Comparison of ENCODE assay signal across 1 cellular context in the genomic region with DNA sequence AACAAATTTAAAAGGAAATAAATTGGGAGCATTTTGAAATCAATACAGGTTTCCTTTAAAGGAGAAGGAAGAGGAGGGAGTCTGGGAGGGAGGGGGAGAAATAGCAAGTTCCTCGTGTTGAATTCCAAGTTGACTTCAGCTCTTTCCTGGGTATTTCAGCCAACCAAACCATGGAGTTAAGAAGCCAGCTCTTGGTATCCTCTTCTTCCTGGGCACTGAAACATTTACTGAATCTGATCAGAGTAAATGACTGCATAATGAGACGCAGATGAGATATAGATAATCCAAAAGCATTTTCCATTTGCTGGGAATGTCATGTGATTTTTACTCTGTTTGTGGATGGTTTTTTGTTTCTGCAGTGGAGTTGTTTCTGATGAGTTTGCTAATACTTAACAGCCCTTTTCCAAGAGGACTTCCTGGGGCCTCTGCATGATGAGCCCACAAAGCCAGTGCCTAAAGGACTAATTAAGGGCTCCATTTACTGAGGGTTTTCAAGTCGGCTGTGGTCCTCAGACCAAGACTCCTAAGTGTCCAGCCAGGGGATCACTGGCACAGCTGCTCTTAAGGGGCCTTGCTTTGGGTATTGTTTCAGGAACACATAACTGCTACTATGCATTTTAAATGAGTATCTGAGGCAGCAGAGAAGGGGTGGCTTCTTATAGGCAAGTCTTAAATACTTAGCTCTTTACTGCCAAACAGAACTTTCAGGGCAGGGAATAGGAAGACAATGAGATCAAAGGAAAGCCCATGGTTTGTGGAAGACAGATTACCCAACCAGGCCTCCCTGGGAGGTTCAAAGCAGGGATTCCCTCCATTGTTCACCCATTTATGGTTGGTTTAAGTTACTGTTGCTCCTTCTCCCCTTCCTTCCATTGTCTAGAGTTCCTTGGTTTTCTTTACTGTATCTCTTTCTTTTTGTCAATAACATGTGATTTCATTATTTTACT.
A peak's percentile ranks its signal among the peaks of the same experiment; 100 is the strongest.
TF ChIP-seq lines count a peak whose summit lies in the region.

No MANE protein-coding gene starts in this region.

TF ChIP-seq in HepG2, 621 proteins besides CTCF, POLR2A, EP300 and RAD21 (continued from another document):
- no peak for TF ChIP-seq FOXP1 (IDR thresholded peaks at IDR 0.05)
- no peak for TF ChIP-seq FOXP1 (CRISPR knock-in tag; IDR thresholded peaks at IDR 0.05)
- no peak for TF ChIP-seq ZBTB25 (CRISPR knock-in tag; IDR thresholded peaks at IDR 0.05)
- TF ChIP-seq PRDM15 (CRISPR knock-in tag; IDR thresholded peaks at IDR 0.05): no peak
- no peak for TF ChIP-seq ZBTB14 (CRISPR knock-in tag; IDR thresholded peaks at IDR 0.05)
- TF ChIP-seq, protein P1, sequence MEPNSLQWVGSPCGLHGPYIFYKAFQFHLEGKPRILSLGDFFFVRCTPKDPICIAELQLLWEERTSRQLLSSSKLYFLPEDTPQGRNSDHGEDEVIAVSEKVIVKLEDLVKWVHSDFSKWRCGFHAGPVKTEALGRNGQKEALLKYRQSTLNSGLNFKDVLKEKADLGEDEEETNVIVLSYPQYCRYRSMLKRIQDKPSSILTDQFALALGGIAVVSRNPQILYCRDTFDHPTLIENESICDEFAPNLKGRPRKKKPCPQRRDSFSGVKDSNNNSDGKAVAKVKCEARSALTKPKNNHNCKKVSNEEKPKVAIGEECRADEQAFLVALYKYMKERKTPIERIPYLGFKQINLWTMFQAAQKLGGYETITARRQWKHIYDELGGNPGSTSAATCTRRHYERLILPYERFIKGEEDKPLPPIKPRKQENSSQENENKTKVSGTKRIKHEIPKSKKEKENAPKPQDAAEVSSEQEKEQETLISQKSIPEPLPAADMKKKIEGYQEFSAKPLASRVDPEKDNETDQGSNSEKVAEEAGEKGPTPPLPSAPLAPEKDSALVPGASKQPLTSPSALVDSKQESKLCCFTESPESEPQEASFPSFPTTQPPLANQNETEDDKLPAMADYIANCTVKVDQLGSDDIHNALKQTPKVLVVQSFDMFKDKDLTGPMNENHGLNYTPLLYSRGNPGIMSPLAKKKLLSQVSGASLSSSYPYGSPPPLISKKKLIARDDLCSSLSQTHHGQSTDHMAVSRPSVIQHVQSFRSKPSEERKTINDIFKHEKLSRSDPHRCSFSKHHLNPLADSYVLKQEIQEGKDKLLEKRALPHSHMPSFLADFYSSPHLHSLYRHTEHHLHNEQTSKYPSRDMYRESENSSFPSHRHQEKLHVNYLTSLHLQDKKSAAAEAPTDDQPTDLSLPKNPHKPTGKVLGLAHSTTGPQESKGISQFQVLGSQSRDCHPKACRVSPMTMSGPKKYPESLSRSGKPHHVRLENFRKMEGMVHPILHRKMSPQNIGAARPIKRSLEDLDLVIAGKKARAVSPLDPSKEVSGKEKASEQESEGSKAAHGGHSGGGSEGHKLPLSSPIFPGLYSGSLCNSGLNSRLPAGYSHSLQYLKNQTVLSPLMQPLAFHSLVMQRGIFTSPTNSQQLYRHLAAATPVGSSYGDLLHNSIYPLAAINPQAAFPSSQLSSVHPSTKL (CRISPR knock-in tag; IDR thresholded peaks at IDR 0.05): peak; percentile 78
- TF ChIP-seq, protein P2, sequence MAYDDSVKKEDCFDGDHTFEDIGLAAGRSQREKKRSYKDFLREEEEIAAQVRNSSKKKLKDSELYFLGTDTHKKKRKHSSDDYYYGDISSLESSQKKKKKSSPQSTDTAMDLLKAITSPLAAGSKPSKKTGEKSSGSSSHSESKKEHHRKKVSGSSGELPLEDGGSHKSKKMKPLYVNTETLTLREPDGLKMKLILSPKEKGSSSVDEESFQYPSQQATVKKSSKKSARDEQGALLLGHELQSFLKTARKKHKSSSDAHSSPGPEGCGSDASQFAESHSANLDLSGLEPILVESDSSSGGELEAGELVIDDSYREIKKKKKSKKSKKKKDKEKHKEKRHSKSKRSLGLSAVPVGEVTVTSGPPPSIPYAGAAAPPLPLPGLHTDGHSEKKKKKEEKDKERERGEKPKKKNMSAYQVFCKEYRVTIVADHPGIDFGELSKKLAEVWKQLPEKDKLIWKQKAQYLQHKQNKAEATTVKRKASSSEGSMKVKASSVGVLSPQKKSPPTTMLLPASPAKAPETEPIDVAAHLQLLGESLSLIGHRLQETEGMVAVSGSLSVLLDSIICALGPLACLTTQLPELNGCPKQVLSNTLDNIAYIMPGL (CRISPR knock-in tag; IDR thresholded peaks at IDR 0.05; ENCODE audit: borderline replicate concordance in 1 of 2, low read depth in 1 of 2): no peak
- TF ChIP-seq CSRNP1 (CRISPR knock-in tag; IDR thresholded peaks at IDR 0.05): no peak
- TF ChIP-seq ZNF883 (CRISPR knock-in tag; IDR thresholded peaks at IDR 0.05; ENCODE audit: not compliant biosample characterization): no peak
- no peak for TF ChIP-seq ZBTB38 (CRISPR knock-in tag; IDR thresholded peaks at IDR 0.05)
- TF ChIP-seq, protein P3, sequence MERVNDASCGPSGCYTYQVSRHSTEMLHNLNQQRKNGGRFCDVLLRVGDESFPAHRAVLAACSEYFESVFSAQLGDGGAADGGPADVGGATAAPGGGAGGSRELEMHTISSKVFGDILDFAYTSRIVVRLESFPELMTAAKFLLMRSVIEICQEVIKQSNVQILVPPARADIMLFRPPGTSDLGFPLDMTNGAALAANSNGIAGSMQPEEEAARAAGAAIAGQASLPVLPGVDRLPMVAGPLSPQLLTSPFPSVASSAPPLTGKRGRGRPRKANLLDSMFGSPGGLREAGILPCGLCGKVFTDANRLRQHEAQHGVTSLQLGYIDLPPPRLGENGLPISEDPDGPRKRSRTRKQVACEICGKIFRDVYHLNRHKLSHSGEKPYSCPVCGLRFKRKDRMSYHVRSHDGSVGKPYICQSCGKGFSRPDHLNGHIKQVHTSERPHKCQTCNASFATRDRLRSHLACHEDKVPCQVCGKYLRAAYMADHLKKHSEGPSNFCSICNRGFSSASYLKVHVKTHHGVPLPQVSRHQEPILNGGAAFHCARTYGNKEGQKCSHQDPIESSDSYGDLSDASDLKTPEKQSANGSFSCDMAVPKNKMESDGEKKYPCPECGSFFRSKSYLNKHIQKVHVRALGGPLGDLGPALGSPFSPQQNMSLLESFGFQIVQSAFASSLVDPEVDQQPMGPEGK (CRISPR knock-in tag; IDR thresholded peaks at IDR 0.05): 0 out of 2 replicates have a peak, but pooled peaks have one; percentile 14
- TF ChIP-seq ZNF124 (CRISPR knock-in tag; IDR thresholded peaks at IDR 0.05): no peak
- no peak for TF ChIP-seq ZXDC (CRISPR knock-in tag; IDR thresholded peaks at IDR 0.05)
- TF ChIP-seq ZNF337 (CRISPR knock-in tag; IDR thresholded peaks at IDR 0.05; ENCODE audit: borderline replicate concordance, low read depth): no peak
- TF ChIP-seq ZNF761 (CRISPR knock-in tag; conservative IDR thresholded peaks at IDR 0.05): no peak
- no peak for TF ChIP-seq SIX4 (CRISPR knock-in tag; IDR thresholded peaks at IDR 0.05)
- TF ChIP-seq, protein P4, sequence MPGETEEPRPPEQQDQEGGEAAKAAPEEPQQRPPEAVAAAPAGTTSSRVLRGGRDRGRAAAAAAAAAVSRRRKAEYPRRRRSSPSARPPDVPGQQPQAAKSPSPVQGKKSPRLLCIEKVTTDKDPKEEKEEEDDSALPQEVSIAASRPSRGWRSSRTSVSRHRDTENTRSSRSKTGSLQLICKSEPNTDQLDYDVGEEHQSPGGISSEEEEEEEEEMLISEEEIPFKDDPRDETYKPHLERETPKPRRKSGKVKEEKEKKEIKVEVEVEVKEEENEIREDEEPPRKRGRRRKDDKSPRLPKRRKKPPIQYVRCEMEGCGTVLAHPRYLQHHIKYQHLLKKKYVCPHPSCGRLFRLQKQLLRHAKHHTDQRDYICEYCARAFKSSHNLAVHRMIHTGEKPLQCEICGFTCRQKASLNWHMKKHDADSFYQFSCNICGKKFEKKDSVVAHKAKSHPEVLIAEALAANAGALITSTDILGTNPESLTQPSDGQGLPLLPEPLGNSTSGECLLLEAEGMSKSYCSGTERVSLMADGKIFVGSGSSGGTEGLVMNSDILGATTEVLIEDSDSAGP (CRISPR knock-in tag; IDR thresholded peaks at IDR 0.05; ENCODE audit: borderline replicate concordance): no peak
- no peak for TF ChIP-seq IRX3 (CRISPR knock-in tag; IDR thresholded peaks at IDR 0.05; ENCODE audit: borderline replicate concordance, low read depth)
- TF ChIP-seq ZNF441 (CRISPR knock-in tag; IDR thresholded peaks at IDR 0.05; ENCODE audit: borderline replicate concordance): no peak
- TF ChIP-seq THRA (CRISPR knock-in tag; IDR thresholded peaks at IDR 0.05; ENCODE audit: borderline replicate concordance): no peak
- TF ChIP-seq FOXK2 (IDR thresholded peaks at IDR 0.05): no peak
- no peak for TF ChIP-seq ZFAT (CRISPR knock-in tag; conservative IDR thresholded peaks at IDR 0.05)
- no peak for TF ChIP-seq ATF7-NPFF (CRISPR knock-in tag; IDR thresholded peaks at IDR 0.05; ENCODE audit: low read depth)
- TF ChIP-seq NFIC (IDR thresholded peaks at IDR 0.05; ENCODE audit: low read length): no peak
- TF ChIP-seq RARG (CRISPR knock-in tag; IDR thresholded peaks at IDR 0.05; ENCODE audit: low read depth): no peak
- TF ChIP-seq ZNF510 (CRISPR knock-in tag; IDR thresholded peaks at IDR 0.05; ENCODE audit: low read depth): no peak
- TF ChIP-seq ZNF292 (CRISPR knock-in tag; IDR thresholded peaks at IDR 0.05; ENCODE audit: borderline replicate concordance, low read depth): no peak
